In the genomic region with DNA sequence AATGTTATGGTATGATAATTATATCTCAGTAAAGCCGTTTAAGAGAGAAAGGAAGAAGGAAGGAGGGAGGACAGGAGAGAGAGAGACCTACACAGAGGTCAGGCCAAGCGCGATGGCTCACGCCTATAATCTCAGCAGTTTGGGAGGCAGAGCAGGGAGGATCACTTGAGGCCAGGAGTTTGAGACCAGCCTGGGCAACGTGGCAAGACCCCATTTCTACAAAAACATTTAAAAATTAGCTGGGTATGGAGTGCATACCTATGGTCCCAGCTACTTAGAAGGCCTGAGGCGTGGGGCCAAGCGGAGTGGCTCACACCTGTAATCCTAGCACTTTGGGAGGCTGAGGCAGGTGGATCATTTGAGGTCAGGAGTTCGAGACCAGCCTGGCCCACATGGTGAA, we compare ENCODE assay signal across 7 cellular contexts. TPM values are rescaled to one million over a fixed set of nuclear protein-coding genes. Genes with fewer than 3 reads are reported as not detected.
DNase-seq lines count a peak whose midpoint lies in the region; ATAC-seq and TF ChIP-seq lines count a peak whose summit lies in the region.
"Not testable (repeated sequence)": the region's sequence is repeated elsewhere in the genome, so short reads cannot be mapped to it uniquely, and the experiment has no call there.

No MANE protein-coding gene starts in this region.

- CTCF ChIA-PET in CD8-positive, alpha-beta T cell (lab: Charles Lee), result interaction anchor here (1.6 kb wide), 2 partner anchors 18 to 162 kb away, joined by 3 to 4 read pairs; no protein-coding TSS in a partner anchor
- CTCF ChIA-PET in PC-9 (lab: Charles Lee) (interaction anchor here (0.5 kb wide), 1 partner anchor 75 kb away, joined by 3 read pairs; no protein-coding TSS in a partner anchor), WTC11 (lab: Charles Lee) (interaction anchor here (0.9 to 4.7 kb wide), 4 partner anchors 16 to 162 kb away, joined by 3 to 23 read pairs (median 14); no protein-coding TSS in a partner anchor)

- WGBS in endodermal cell (ENCODE audit: insufficient coverage in 1 of 2, insufficient read length in 1 of 2), 2 experiments, result 97 to 100% methylated on average over 2 to 8 of the region's 8 CpGs
- WGBS in mesenchymal stem cell, result 92% methylated on average over 6 of the region's 8 CpGs

- peaks cover 23% of the 10 kb centered on the region for H3K4me1 Mint-ChIP-seq in CD8-positive, alpha-beta T cell (ENCODE audit: low read depth)
- H3K4me1 Mint-ChIP-seq in WTC11 (peaks cover 61% of the 10 kb centered on the region), endodermal cell (peaks cover 30% of the 10 kb centered on the region)
- peaks cover 36% of the 10 kb centered on the region for H3K4me1 Mint-ChIP-seq in activated naive CD8-positive, alpha-beta T cell treated with anti-CD3 and anti-CD28 coated beads, Interleukin-2, amount 50 U/mL, for 24 hours
- peaks cover 68% of the 10 kb centered on the region for H3K4me1 Mint-ChIP-seq in stimulated activated effector memory CD8-positive, alpha-beta T cell treated with anti-CD3 and anti-CD28 coated beads, Interleukin-12 subunit alpha, Interleukin-12 subunit beta, amount 100 ng/mL, for 72 hours

- not testable (repeated sequence) for H3K79me2 ChIP-seq in PC-9 (ENCODE audit: low read depth)

- H3K27ac Mint-ChIP-seq in CD8-positive, alpha-beta T cell, result peak overlapping the region; percentile 25
- H3K27ac Mint-ChIP-seq in WTC11, result not testable (repeated sequence)
- peak overlapping the region; percentile 67 for H3K27ac Mint-ChIP-seq in activated naive CD8-positive, alpha-beta T cell treated with anti-CD3 and anti-CD28 coated beads, Interleukin-2, amount 50 U/mL, for 24 hours
- H3K27ac Mint-ChIP-seq in endodermal cell, result peak overlapping the region; percentile 94
- peak overlapping the region; percentile 73 for H3K27ac Mint-ChIP-seq in stimulated activated effector memory CD8-positive, alpha-beta T cell treated with anti-CD3 and anti-CD28 coated beads, Interleukin-12 subunit alpha, Interleukin-12 subunit beta, amount 100 ng/mL, for 72 hours

- H3K36me3 ChIP-seq in CD8-positive, alpha-beta T cell (ENCODE audit: insufficient read depth, low read length); PC-9 (ENCODE audit: low read depth); endodermal cell (ENCODE audit: control insufficient read depth, insufficient read depth, low read length): not testable (repeated sequence)
- peaks cover 0 to 12% of the 10 kb centered on the region in 2 experiments for H3K36me3 ChIP-seq in mesenchymal stem cell (ENCODE audit: control insufficient read depth in 1 of 2, insufficient read depth in 2 of 2, low read depth in 1 of 2, low read length in 2 of 2)

- not testable (repeated sequence) for H3K18ac ChIP-seq in mesenchymal stem cell (ENCODE audit: low read depth in 1 of 2, low read length in 2 of 2)

- not testable (repeated sequence) for H4K20me1 ChIP-seq in PC-9 (ENCODE audit: insufficient read depth)

- not testable (repeated sequence) for H2AFZ ChIP-seq in PC-9; mesenchymal stem cell (ENCODE audit: low read depth, low read length)

- peaks cover 13% of the 10 kb centered on the region for H3K27me3 Mint-ChIP-seq in CD8-positive, alpha-beta T cell (ENCODE audit: low read depth)
- H3K27me3 Mint-ChIP-seq in WTC11 (ENCODE audit: low read depth); endodermal cell (ENCODE audit: insufficient read depth): not testable (repeated sequence)
- peaks cover 23% of the 10 kb centered on the region for H3K27me3 Mint-ChIP-seq in activated naive CD8-positive, alpha-beta T cell treated with anti-CD3 and anti-CD28 coated beads, Interleukin-2, amount 50 U/mL, for 24 hours

- not testable (repeated sequence) for H3K9me3 Mint-ChIP-seq in CD8-positive, alpha-beta T cell; WTC11; activated naive CD8-positive, alpha-beta T cell treated with anti-CD3 and anti-CD28 coated beads, Interleukin-2, amount 50 U/mL, for 24 hours; endodermal cell; stimulated activated effector memory CD8-positive, alpha-beta T cell treated with anti-CD3 and anti-CD28 coated beads, Interleukin-12 subunit alpha, Interleukin-12 subunit beta, amount 100 ng/mL, for 72 hours

- not testable (repeated sequence) for H4K91ac ChIP-seq in mesenchymal stem cell (ENCODE audit: low read length)

- not testable (repeated sequence) for H2BK15ac ChIP-seq in mesenchymal stem cell (ENCODE audit: low read depth, poor library complexity, severe bottlenecking)

- not testable (repeated sequence) for H3K9ac ChIP-seq in endodermal cell (ENCODE audit: extremely low read depth, low read length, poor library complexity, severe bottlenecking); mesenchymal stem cell (ENCODE audit: low read length)

- not testable (repeated sequence) for H2BK5ac ChIP-seq in mesenchymal stem cell (ENCODE audit: low read depth, low read length, poor library complexity, severe bottlenecking)

- not testable (repeated sequence) for H3K27me3 ChIP-seq in CD8-positive, alpha-beta T cell (ENCODE audit: insufficient read depth, low read length); PC-9 (ENCODE audit: insufficient read depth, low read depth); endodermal cell (ENCODE audit: control insufficient read depth, insufficient read depth, low read length, poor library complexity, severe bottlenecking); mesenchymal stem cell (ENCODE audit: control insufficient read depth in 1 of 2, insufficient read depth in 1 of 2, low read length in 2 of 2)

- not testable (repeated sequence) for ATAC-seq in CD8-positive, alpha-beta T cell; WTC11; activated naive CD8-positive, alpha-beta T cell treated with anti-CD3 and anti-CD28 coated beads, Interleukin-2, amount 50 U/mL, for 24 hours; stimulated activated effector memory CD8-positive, alpha-beta T cell treated with anti-CD3 and anti-CD28 coated beads, Interleukin-12 subunit alpha, Interleukin-12 subunit beta, amount 100 ng/mL, for 72 hours

- not testable (repeated sequence) for H3K23ac ChIP-seq in mesenchymal stem cell (ENCODE audit: low read length in 2 of 2)

- H3K79me1 ChIP-seq in mesenchymal stem cell (replicated peaks; ENCODE audit: low read length, poor library complexity, severe bottlenecking), result peaks cover 10% of the 10 kb centered on the region

- not testable (repeated sequence) for H2AK5ac ChIP-seq in mesenchymal stem cell (ENCODE audit: low read length, severe bottlenecking)

- POLR2A ChIA-PET in CD8-positive, alpha-beta T cell (lab: Charles Lee); PC-9 (lab: Charles Lee; ENCODE audit: unreplicated experiment); WTC11 (lab: Charles Lee): not testable (repeated sequence)

- intact Hi-C loops in CD8-positive, alpha-beta T cell (cut with DNase I, micrococcal nuclease), result loop anchor here in 1 of 2 experiments (5.0 kb wide), 1 partner anchor 74 kb away; a partner anchor contains a TSS
- intact Hi-C loops in PC-9 (cut with micrococcal nuclease; ENCODE audit: unreplicated experiment), result not testable (repeated sequence)

- H3K4me2 ChIP-seq in PC-9, result peak overlapping the region; percentile 37; the same call in 1 of the 2 replicates
- H3K4me2 ChIP-seq in mesenchymal stem cell (ENCODE audit: low read length, poor library complexity, severe bottlenecking), result not testable (repeated sequence)

- H2BK12ac ChIP-seq in mesenchymal stem cell (ENCODE audit: low read length in 2 of 2), result not testable (repeated sequence)

- not testable (repeated sequence) for H3K4ac ChIP-seq in mesenchymal stem cell (ENCODE audit: low read depth in 1 of 2, low read length in 2 of 2)

- not testable (repeated sequence) for H3K27ac ChIP-seq in CD8-positive, alpha-beta T cell (ENCODE audit: low read depth, low read length); endodermal cell (ENCODE audit: low read depth, low read length)
- H3K27ac ChIP-seq in PC-9 (peak overlapping the region; percentile 61), mesenchymal stem cell (ENCODE audit: low read length, poor library complexity, severe bottlenecking) (peak overlapping the region; percentile 44)

- not testable (repeated sequence) for H3K9me2 ChIP-seq in PC-9 (ENCODE audit: insufficient read depth)

- H4K8ac ChIP-seq in mesenchymal stem cell (ENCODE audit: low read length), result not testable (repeated sequence)

- not testable (repeated sequence) for BruUV-seq in PC-9 (replicated peaks; lab: Mats Ljungman, UMichigan)

- peaks cover 26% of the 10 kb centered on the region for H3K4me1 ChIP-seq in CD8-positive, alpha-beta T cell (ENCODE audit: insufficient read depth, low read length)
- H3K4me1 ChIP-seq in PC-9 (replicated peaks; ENCODE audit: insufficient read depth) (peaks cover 84% of the 10 kb centered on the region), endodermal cell (ENCODE audit: control insufficient read depth, insufficient read depth, low read length) (peaks cover 16% of the 10 kb centered on the region), mesenchymal stem cell (ENCODE audit: control insufficient read depth, insufficient read depth, low read depth, low read length) (peaks cover 59% of the 10 kb centered on the region)

- not testable (repeated sequence) for H3K4me3 Mint-ChIP-seq in CD8-positive, alpha-beta T cell; WTC11; activated naive CD8-positive, alpha-beta T cell treated with anti-CD3 and anti-CD28 coated beads, Interleukin-2, amount 50 U/mL, for 24 hours; endodermal cell; stimulated activated effector memory CD8-positive, alpha-beta T cell treated with anti-CD3 and anti-CD28 coated beads, Interleukin-12 subunit alpha, Interleukin-12 subunit beta, amount 100 ng/mL, for 72 hours

- not testable (repeated sequence) for H3K14ac ChIP-seq in mesenchymal stem cell (ENCODE audit: low read length in 2 of 2)

- TF ChIP-seq CTCF in CD8-positive, alpha-beta T cell (IDR thresholded peaks at IDR 0.05); PC-9 (conservative IDR thresholded peaks at IDR 0.05); WTC11 (IDR thresholded peaks at IDR 0.05); endodermal cell (conservative IDR thresholded peaks at IDR 0.05): not testable (repeated sequence)

- H3K36me3 Mint-ChIP-seq in CD8-positive, alpha-beta T cell; WTC11; activated naive CD8-positive, alpha-beta T cell treated with anti-CD3 and anti-CD28 coated beads, Interleukin-2, amount 50 U/mL, for 24 hours (ENCODE audit: low read depth); endodermal cell (ENCODE audit: low read depth); stimulated activated effector memory CD8-positive, alpha-beta T cell treated with anti-CD3 and anti-CD28 coated beads, Interleukin-12 subunit alpha, Interleukin-12 subunit beta, amount 100 ng/mL, for 72 hours: not testable (repeated sequence)

- not testable (repeated sequence) for DNase-seq in CD8-positive, alpha-beta T cell; PC-9; WTC11 (ENCODE audit: low spot score); activated naive CD8-positive, alpha-beta T cell treated with anti-CD3 and anti-CD28 coated beads, Interleukin-2, amount 50 U/mL, for 24 hours; endodermal cell; mesenchymal stem cell; stimulated activated effector memory CD8-positive, alpha-beta T cell treated with anti-CD3 and anti-CD28 coated beads, Interleukin-12 subunit alpha, Interleukin-12 subunit beta, amount 100 ng/mL, for 72 hours (ENCODE audit: low spot score in 2 of 2)

- H3K9me3 ChIP-seq in CD8-positive, alpha-beta T cell (ENCODE audit: low read length); PC-9 (ENCODE audit: insufficient read depth, low read depth); endodermal cell (ENCODE audit: control insufficient read depth, low read length); mesenchymal stem cell (ENCODE audit: control insufficient read depth, low read length): not testable (repeated sequence)

- H2BK120ac ChIP-seq in mesenchymal stem cell (ENCODE audit: low read depth, low read length), result not testable (repeated sequence)

- not testable (repeated sequence) for H3K4me3 ChIP-seq in CD8-positive, alpha-beta T cell (ENCODE audit: low read depth, low read length); PC-9; endodermal cell (ENCODE audit: low read length); mesenchymal stem cell (ENCODE audit: insufficient read depth in 1 of 2, low read depth in 1 of 2, low read length in 2 of 2)

- peaks cover 53% of the 10 kb centered on the region for H3F3A ChIP-seq in PC-9 (ENCODE audit: insufficient read depth, low read depth)

RNA-seq across cellular contexts. Expression of a gene that starts 9.0 kb away (rescaled TPM):
- 1 to 10 TPM in 1 of 2 experiments, under 1 TPM in 1; 0.36 to 1.1 TPM for total RNA-seq in CD8-positive, alpha-beta T cell
- total RNA-seq in PC-9 (2021) (52.5 and 65.5 TPM in 2 replicates), WTC11 (2021) (9.2 to 11.6 TPM (median 10.0 TPM) in 3 replicates), endodermal cell (10 to 100 TPM; 39.2 to 39.3 TPM)
- polyA plus RNA-seq in endodermal cell (2013, experiment 1 of 2), result 18.0 TPM
- 22.9 TPM for polyA plus RNA-seq in endodermal cell (2013, experiment 2 of 2)
- polyA plus RNA-seq in mesenchymal stem cell (2013, experiment 1 of 2), result 28.1 TPM
- polyA plus RNA-seq in mesenchymal stem cell (2013, experiment 2 of 2), result 25.8 TPM
